In genomic region chr7:24911213-24911603, GRCh38 we compare ENCODE assay signal across 8 cellular contexts.
DNase-seq lines count a peak whose midpoint lies in the region; ATAC-seq lines count a peak whose summit lies in the region.

No MANE protein-coding gene starts in this region.

- peaks cover 37% of the 10 kb centered on the region for H3K36me3 Mint-ChIP-seq in activated T-helper 2 cell treated with anti-CD3 and anti-CD28 coated beads, Interferon-gamma antibody, Interleukin-2, Interleukin-4, amounts not matched to agents 10 μg/mL and 5 μg/mL and 100 μg/mL, durations not matched to agents 14 hours and 24 hours and 36 hours (ENCODE audit: low read depth)

- no peak overlapping the region for H3K4me3 ChIP-seq in BLaER1 treated with 17β-estradiol and CSF1 and Interleukin-3, amounts not matched to agents 10 nM and 100 nM

- peak overlapping the region in 4 of 11 experiments; percentile 23 to 62 (median 40); a peak in 6 of 22 replicates for H3K27ac ChIP-seq in BLaER1 treated with 17β-estradiol and CSF1 and Interleukin-3, amounts not matched to agents 10 nM and 100 nM

- H3K9ac ChIP-seq in BLaER1 treated with 17β-estradiol and CSF1 and Interleukin-3, amounts not matched to agents 10 nM and 100 nM, result no peak overlapping the region

- intact Hi-C loops in activated T-helper 2 cell treated with anti-CD3 and anti-CD28 coated beads, Interferon-gamma antibody, Interleukin-2, Interleukin-4, amounts not matched to agents 10 μg/mL and 5 μg/mL and 100 μg/mL, durations not matched to agents 14 hours and 24 hours and 36 hours (cut with micrococcal nuclease), result loop anchor here (1.0 kb wide), 1 partner anchor 10 kb away; no protein-coding TSS in a partner anchor
- intact Hi-C loops in posterior cingulate gyrus (cut with DNase I), result no loop called here

- peak overlapping the region; percentile 90 for H3K27ac Mint-ChIP-seq in activated T-helper 2 cell treated with anti-CD3 and anti-CD28 coated beads, Interferon-gamma antibody, Interleukin-2, Interleukin-4, amounts not matched to agents 10 μg/mL and 5 μg/mL and 100 μg/mL, durations not matched to agents 14 hours and 24 hours and 36 hours

- H4K20me1 ChIP-seq in BLaER1 treated with 17β-estradiol and CSF1 and Interleukin-3, amounts not matched to agents 10 nM and 100 nM, result peaks cover 0 to 27% (median 0%) of the 10 kb centered on the region in 11 experiments; a peak in 3 of 22 replicates

- peak overlapping the region; percentile 56 for H3K4me3 Mint-ChIP-seq in activated T-helper 2 cell treated with anti-CD3 and anti-CD28 coated beads, Interferon-gamma antibody, Interleukin-2, Interleukin-4, amounts not matched to agents 10 μg/mL and 5 μg/mL and 100 μg/mL, durations not matched to agents 14 hours and 24 hours and 36 hours (ENCODE audit: low read depth)

- ATAC-seq in GM18511 (IDR thresholded peaks at IDR 0.05; ENCODE audit: unreplicated experiment) (peak; percentile 52), HG03520 (IDR thresholded peaks at IDR 0.05; ENCODE audit: unreplicated experiment) (peak; percentile 32), GM21717 (IDR thresholded peaks at IDR 0.05; ENCODE audit: unreplicated experiment) (no peak)

- H3K27me3 ChIP-seq in BLaER1 treated with 17β-estradiol and CSF1 and Interleukin-3, amounts not matched to agents 10 nM and 100 nM, result no peaks in the 10 kb centered on the region

- peaks cover 0 to 8% (median 0%) of the 10 kb centered on the region in 11 experiments; a peak in 3 of 22 replicates for H3K36me3 ChIP-seq in BLaER1 treated with 17β-estradiol and CSF1 and Interleukin-3, amounts not matched to agents 10 nM and 100 nM

- no peaks in the 10 kb centered on the region for H3K27me3 Mint-ChIP-seq in activated T-helper 2 cell treated with anti-CD3 and anti-CD28 coated beads, Interferon-gamma antibody, Interleukin-2, Interleukin-4, amounts not matched to agents 10 μg/mL and 5 μg/mL and 100 μg/mL, durations not matched to agents 14 hours and 24 hours and 36 hours (ENCODE audit: low read depth)

- H3K9me3 Mint-ChIP-seq in activated T-helper 2 cell treated with anti-CD3 and anti-CD28 coated beads, Interferon-gamma antibody, Interleukin-2, Interleukin-4, amounts not matched to agents 10 μg/mL and 5 μg/mL and 100 μg/mL, durations not matched to agents 14 hours and 24 hours and 36 hours, result no peaks in the 10 kb centered on the region

- peaks cover 60% of the 10 kb centered on the region for H3K4me1 Mint-ChIP-seq in activated T-helper 2 cell treated with anti-CD3 and anti-CD28 coated beads, Interferon-gamma antibody, Interleukin-2, Interleukin-4, amounts not matched to agents 10 μg/mL and 5 μg/mL and 100 μg/mL, durations not matched to agents 14 hours and 24 hours and 36 hours (ENCODE audit: low read depth)

- peaks cover 16 to 63% (median 31%) of the 10 kb centered on the region in 10 experiments; a peak in 17 of 20 replicates for H3K4me1 ChIP-seq in BLaER1 treated with 17β-estradiol and CSF1 and Interleukin-3, amounts not matched to agents 10 nM and 100 nM

- H3K4me2 ChIP-seq in BLaER1 treated with 17β-estradiol and CSF1 and Interleukin-3, amounts not matched to agents 10 nM and 100 nM, result peak overlapping the region in 10 of 11 experiments; percentile 2 to 77 (median 50); a peak in 17 of 22 replicates

- no peak for DNase-seq in activated T-helper 2 cell treated with anti-CD3 and anti-CD28 coated beads, Interferon-gamma antibody, Interleukin-2, Interleukin-4, amounts not matched to agents 10 μg/mL and 5 μg/mL and 100 μg/mL, durations not matched to agents 14 hours and 24 hours and 36 hours (ENCODE audit: low spot score)
- DNase-seq in NCI-H146 treated with DMSO at 0.1 percent for 48 hours (lab: John Stamatoyannopoulos, UW; ENCODE audit: unreplicated experiment), result no peak
- DNase-seq in posterior cingulate gyrus, result no peak
- DNase-seq in T-helper 9 cell, result no peak

- H3K9me3 ChIP-seq in BLaER1 treated with 17β-estradiol and CSF1 and Interleukin-3, amounts not matched to agents 10 nM and 100 nM (replicated peaks in 1 of 11), result peaks cover 0 to 7% (median 1%) of the 10 kb centered on the region in 11 experiments; a peak in 4 of 22 replicates
